ENCODE assay signal across 15 cellular contexts in genomic region chr9:69190866-69191672, GRCh38. TPM values are rescaled to one million over a fixed set of nuclear protein-coding genes. Genes with fewer than 3 reads are reported as not detected.
DNase-seq lines count a peak whose midpoint lies in the region; ATAC-seq and TF ChIP-seq lines count a peak whose summit lies in the region.
"Had no signal": no experiment of that assay in that cellular context is flagged by ENCODE, and none has a peak within 500 bp of the region (broad histone marks: within the 10 kb centered on the region; RNA-seq: fewer than 3 reads in every experiment).

No MANE protein-coding gene starts in this region.

- TF ChIP-seq CTCF in endothelial cell (IDR thresholded peaks at IDR 0.05; ENCODE audit: unreplicated experiment): no peak
- TF ChIP-seq CTCF in progenitor cell of endocrine pancreas (IDR thresholded peaks at IDR 0.05; ENCODE audit: unreplicated experiment): no peak
- TF ChIP-seq CTCF in thyroid gland (IDR thresholded peaks at IDR 0.05): no peak
- TF ChIP-seq CTCF in right atrium auricular region (IDR thresholded peaks at IDR 0.05): no peak

- H3K4me3 ChIP-seq in Jurkat, Clone E6-1 (ENCODE audit: low read length): peak overlapping the region; percentile 21
- no peak overlapping the region for H3K4me3 ChIP-seq in thyroid gland (replicated peaks in 1 of 3)
- H3K4me3 ChIP-seq in right atrium auricular region: no peak overlapping the region
- H3K4me3 ChIP-seq: left lung, skin epidermis had no signal

- H3K27ac Mint-ChIP-seq in endothelial cell (ENCODE audit: unreplicated experiment): peak overlapping the region; percentile 14
- peak overlapping the region; percentile 29 for H3K27ac Mint-ChIP-seq in progenitor cell of endocrine pancreas
- H3K27ac Mint-ChIP-seq: activated naive CD4-positive, alpha-beta T cell treated with anti-CD3 and anti-CD28 coated beads for 36 hours had no signal

- H3K27ac ChIP-seq in thyroid gland: peak overlapping the region in 1 of 3 donors; percentile 63
- no peak overlapping the region for H3K27ac ChIP-seq in right atrium auricular region

- no peaks in the 10 kb centered on the region for H3K9me3 ChIP-seq in thyroid gland
- no peaks in the 10 kb centered on the region for H3K9me3 ChIP-seq in right atrium auricular region
- H3K9me3 ChIP-seq: left lung had no signal

- H3K27me3 ChIP-seq in thyroid gland (no peaks in the 10 kb centered on the region), right atrium auricular region (no peaks in the 10 kb centered on the region)
- H3K27me3 ChIP-seq: left lung had no signal

- no peaks in the 10 kb centered on the region for H3K9me3 Mint-ChIP-seq in endothelial cell (ENCODE audit: unreplicated experiment)
- no peaks in the 10 kb centered on the region for H3K9me3 Mint-ChIP-seq in progenitor cell of endocrine pancreas (ENCODE audit: low read depth)
- H3K9me3 Mint-ChIP-seq: activated naive CD4-positive, alpha-beta T cell treated with anti-CD3 and anti-CD28 coated beads for 36 hours had no signal

- peak; percentile 4 for ATAC-seq in GM21528 (IDR thresholded peaks at IDR 0.05; ENCODE audit: low FRiP score, unreplicated experiment)
- ATAC-seq: left lung, PC-3 had no signal

- H3K4me1 Mint-ChIP-seq in endothelial cell (ENCODE audit: unreplicated experiment) (peaks cover 52% of the 10 kb centered on the region), progenitor cell of endocrine pancreas (ENCODE audit: low read depth) (peaks cover 77% of the 10 kb centered on the region)

- peak; percentile 58 for DNase-seq in Jurkat, Clone E6-1 (ENCODE audit: low read depth, low spot score)
- no peak for DNase-seq in endothelial cell (ENCODE audit: low spot score)
- DNase-seq in progenitor cell of endocrine pancreas (ENCODE audit: low spot score, unreplicated experiment): no peak
- DNase-seq in thyroid gland: no peak
- no peak for DNase-seq in LoVo (ENCODE audit: low spot score)
- no peak for DNase-seq in right atrium auricular region (ENCODE audit: low spot score)
- DNase-seq: activated naive CD4-positive, alpha-beta T cell treated with anti-CD3 and anti-CD28 coated beads for 36 hours; DMS153; foreskin melanocyte; HCEC 1CT; left lung; NCI-H2081; PC-3 had no signal

- H3K27me3 Mint-ChIP-seq in endothelial cell (ENCODE audit: unreplicated experiment): no peaks in the 10 kb centered on the region
- no peaks in the 10 kb centered on the region for H3K27me3 Mint-ChIP-seq in progenitor cell of endocrine pancreas

- WGBS in thyroid gland, 2 donors: 60 to 62% methylated on average over 5 of the region's 5 CpGs

- intact Hi-C loops in thyroid gland (cut with DNase I): loop anchor here (5.0 kb wide), 2 partner anchors 139 to 154 kb away; partner anchors contain the start of gene FXN

- H3K36me3 ChIP-seq in thyroid gland: no peaks in the 10 kb centered on the region
- no peaks in the 10 kb centered on the region for H3K36me3 ChIP-seq in right atrium auricular region
- H3K36me3 ChIP-seq: left lung had no signal

- peaks cover 50 to 80% of the 10 kb centered on the region in 2 donors for H3K4me1 ChIP-seq in thyroid gland
- H3K4me1 ChIP-seq in right atrium auricular region: peaks cover 0 to 59% of the 10 kb centered on the region in 2 donors

- H3K4me3 Mint-ChIP-seq in endothelial cell (ENCODE audit: unreplicated experiment) (no peak overlapping the region), progenitor cell of endocrine pancreas (ENCODE audit: low read depth) (no peak overlapping the region)
- H3K4me3 Mint-ChIP-seq: activated naive CD4-positive, alpha-beta T cell treated with anti-CD3 and anti-CD28 coated beads for 36 hours had no signal

- H3K36me3 Mint-ChIP-seq in endothelial cell (ENCODE audit: low read depth, unreplicated experiment) (peaks cover 3% of the 10 kb centered on the region), progenitor cell of endocrine pancreas (ENCODE audit: insufficient read depth) (peaks cover 2% of the 10 kb centered on the region)

- TF ChIP-seq POLR2A in thyroid gland (IDR thresholded peaks at IDR 0.05): no peak

RNA-seq across cellular contexts. Expression of gene TJP2, which starts 17.0 kb away (rescaled TPM):
- 26.2 TPM for polyA plus RNA-seq in Jurkat, Clone E6-1 (2012; ENCODE audit: insufficient read depth, insufficient read length)
- total RNA-seq in endothelial cell (ENCODE audit: unreplicated experiment): 198 TPM
- total RNA-seq in progenitor cell of endocrine pancreas: 234 and 254 TPM in 2 replicates
- total RNA-seq in thyroid gland: 100 to 1,000 TPM; 200 to 266 (median 232) TPM
- total RNA-seq in right atrium auricular region: 10 to 100 TPM; 46.3 to 51.7 TPM
